Comparison of ENCODE assay signal across 26 cellular contexts in the genomic region with DNA sequence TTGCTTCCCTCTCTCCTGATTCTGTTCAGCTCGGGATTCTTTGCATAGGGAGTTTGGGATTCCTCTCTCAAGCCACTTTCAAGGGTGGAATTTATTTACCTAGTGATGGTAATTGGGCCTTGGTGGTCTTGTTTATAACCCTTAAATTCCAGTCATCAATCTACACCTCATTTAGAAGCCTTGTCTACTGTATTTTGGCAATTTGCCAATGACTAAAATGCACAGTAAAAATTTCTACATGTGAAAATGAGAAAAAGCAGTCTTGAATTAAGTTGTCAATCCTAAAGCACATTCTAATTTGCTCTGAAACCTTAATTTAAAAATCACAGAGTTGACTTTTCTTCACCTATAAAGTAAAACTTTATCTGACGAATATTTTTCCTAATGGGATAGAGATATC.
"Had no signal": no experiment of that assay in that cellular context is flagged by ENCODE, and none has a peak within 500 bp of the region (broad histone marks: within the 10 kb centered on the region; RNA-seq: fewer than 3 reads in every experiment).

No MANE protein-coding gene starts in this region.

- H3K27me3 ChIP-seq: hepatocyte, ovary, right atrium auricular region, suprapubic skin, tibial artery, upper lobe of right lung had no signal

- H3K27ac Mint-ChIP-seq: mesothelial cell of epicardium; naive thymus-derived CD4-positive, alpha-beta T cell; natural killer cell treated with Interleukin-12 subunit alpha and Interleukin-12 subunit beta and Interleukin-15 and Interleukin-18, amount 100 ng/mL, for 72 hours; progenitor cell of endocrine pancreas; stimulated activated naive CD8-positive, alpha-beta T cell treated with anti-CD3 and anti-CD28 coated beads, Interleukin-15, Interleukin-2, amounts not matched to agents 100 ng/mL and 50 ng/mL, for 24 hours had no signal

- H3K4me1 ChIP-seq: left ventricle myocardium inferior, right atrium auricular region, suprapubic skin, tibial artery, upper lobe of right lung had no signal

- DNase-seq: islet precursor cell; left ventricle myocardium inferior; mesendoderm; mucosa of descending colon; naive thymus-derived CD4-positive, alpha-beta T cell; ovary; stimulated activated CD4-positive, alpha-beta T cell treated with anti-CD3 and anti-CD28 coated beads, Interleukin-12 subunit alpha, Interleukin-12 subunit beta, amount 100 ng/mL, for 4 hours; stimulated activated CD4-positive, alpha-beta T cell treated with anti-CD3 and anti-CD28 coated beads, Interleukin-15, amount 100 ng/mL, for 24 hours; stimulated activated CD4-positive, alpha-beta T cell treated with anti-CD3 and anti-CD28 coated beads, Interleukin-2, amount 100 ng/mL, for 24 hours; stimulated activated CD4-positive, alpha-beta T cell treated with anti-CD3 and anti-CD28 coated beads, Interleukin-4, amount 100 ng/mL, for 1 hour; stimulated activated naive CD4-positive, alpha-beta T cell; tibial artery; trophoblast cell; upper lobe of right lung had no signal

- H3K9me3 Mint-ChIP-seq: mesothelial cell of epicardium had no signal

- H3K4me3 ChIP-seq: hepatocyte, left ventricle myocardium inferior, lung, mucosa of descending colon, ovary, right atrium auricular region, skin epidermis, suprapubic skin, thoracic aorta, tibial artery, upper lobe of right lung had no signal

- ATAC-seq: mucosa of descending colon; naive thymus-derived CD4-positive, alpha-beta T cell; natural killer cell treated with Interleukin-12 subunit alpha and Interleukin-12 subunit beta and Interleukin-15 and Interleukin-18, amount 100 ng/mL, for 72 hours; sciatic nerve; upper lobe of right lung had no signal

- H3K79me2 ChIP-seq: hepatocyte had no signal

- H3K4me3 Mint-ChIP-seq: mesothelial cell of epicardium; naive thymus-derived CD4-positive, alpha-beta T cell; natural killer cell treated with Interleukin-12 subunit alpha and Interleukin-12 subunit beta and Interleukin-15 and Interleukin-18, amount 100 ng/mL, for 72 hours; stimulated activated naive CD8-positive, alpha-beta T cell treated with anti-CD3 and anti-CD28 coated beads, Interleukin-15, Interleukin-2, amounts not matched to agents 100 ng/mL and 50 ng/mL, for 24 hours had no signal

- H3K36me3 Mint-ChIP-seq: mesothelial cell of epicardium; naive thymus-derived CD4-positive, alpha-beta T cell; natural killer cell treated with Interleukin-12 subunit alpha and Interleukin-12 subunit beta and Interleukin-15 and Interleukin-18, amount 100 ng/mL, for 72 hours had no signal

- H3K36me3 ChIP-seq: left ventricle myocardium inferior, ovary, right atrium auricular region, suprapubic skin, thoracic aorta, tibial artery, upper lobe of right lung had no signal

- FAIRE-seq: urothelium cell line had no signal

- H3K27ac ChIP-seq: hepatocyte, left ventricle myocardium inferior, ovary, right atrium auricular region, skin epidermis, suprapubic skin, thoracic aorta, tibial artery, upper lobe of right lung had no signal

- H2AFZ ChIP-seq: hepatocyte had no signal

- H3K4me2 ChIP-seq: hepatocyte had no signal

- H3K27me3 Mint-ChIP-seq: naive thymus-derived CD4-positive, alpha-beta T cell; natural killer cell treated with Interleukin-12 subunit alpha and Interleukin-12 subunit beta and Interleukin-15 and Interleukin-18, amount 100 ng/mL, for 72 hours; progenitor cell of endocrine pancreas; stimulated activated naive CD8-positive, alpha-beta T cell treated with anti-CD3 and anti-CD28 coated beads, Interleukin-15, Interleukin-2, amounts not matched to agents 100 ng/mL and 50 ng/mL, for 24 hours had no signal

- H3K4me1 Mint-ChIP-seq: naive thymus-derived CD4-positive, alpha-beta T cell had no signal

- H3K9me3 ChIP-seq: left ventricle myocardium inferior, mucosa of descending colon, ovary, right atrium auricular region, suprapubic skin, thoracic aorta, tibial artery, upper lobe of right lung had no signal
